28 cellular contexts compared by ENCODE assay signal in the genomic region with DNA sequence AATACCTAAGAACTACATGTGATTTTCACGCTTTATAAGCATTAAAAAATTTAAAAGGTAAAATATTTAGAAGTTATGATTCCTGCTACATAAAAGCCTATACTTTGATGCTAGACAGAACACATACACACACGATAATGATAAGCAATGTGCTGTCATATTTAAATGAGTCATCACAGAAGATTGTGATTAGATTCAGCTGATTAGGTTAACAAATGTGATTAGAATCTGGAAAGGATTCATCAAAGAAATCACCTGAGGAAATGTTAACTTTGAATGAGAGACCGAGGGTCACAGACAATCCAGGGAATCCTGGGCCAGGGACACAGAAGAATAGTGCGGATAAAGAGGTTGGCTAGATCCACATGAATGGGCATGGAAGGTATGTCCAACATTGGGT. TPM values are rescaled to one million over a fixed set of nuclear protein-coding genes. Genes with fewer than 3 reads are reported as not detected.
"Had no signal": no experiment of that assay in that cellular context is flagged by ENCODE, and none has a peak within 500 bp of the region (broad histone marks: within the 10 kb centered on the region; RNA-seq: fewer than 3 reads in every experiment).

No MANE protein-coding gene starts in this region.

- H3K27me3 ChIP-seq: adrenal gland, body of pancreas, colonic mucosa had no signal

- FAIRE-seq: endometrium, endothelial cell of umbilical vein, frontal cortex had no signal

- H3K4me3 ChIP-seq: adrenal gland, body of pancreas, colonic mucosa had no signal

- DNase-seq: activated B cell treated with CpG ODN at 0.5 μM for 24 hours; activated CD4-positive, alpha-beta T cell treated with anti-CD3 and anti-CD28 coated beads for 48 hours; activated CD4-positive, alpha-beta T cell treated with anti-CD3 and anti-CD28 coated beads, Interleukin-2, amount 50 U/mL, for 1 hour; activated CD4-positive, alpha-beta T cell treated with anti-CD3 and anti-CD28 coated beads, Interleukin-2, amount 50 U/mL, for 48 hours; activated CD8-positive, alpha-beta memory T cell treated with anti-CD3 and anti-CD28 coated beads, Interleukin-2, amount 10 ng/mL, durations not matched to agents 7 days and 5 days; activated CD8-positive, alpha-beta memory T cell treated with anti-CD3 and anti-CD28 coated beads, Interleukin-2, amount 50 U/mL, for 4 hours; activated CD8-positive, alpha-beta T cell treated with anti-CD3 and anti-CD28 coated beads for 36 hours; activated effector memory CD4-positive, alpha-beta T cell treated with anti-CD3 and anti-CD28 coated beads, Interleukin-2, amount 50 U/mL, for 16 hours; activated naive CD4-positive, alpha-beta T cell treated with anti-CD3 and anti-CD28 coated beads for 36 hours; activated naive CD8-positive, alpha-beta T cell treated with anti-CD3 and anti-CD28 coated beads for 36 hours; activated naive CD8-positive, alpha-beta T cell treated with anti-CD3 and anti-CD28 coated beads, Interleukin-2, amount 50 U/mL, for 24 hours; activated T-cell treated with anti-CD3 and anti-CD28 coated beads, Interleukin-2, amount 50 U/mL, for 1 hour; activated T-cell treated with anti-CD3 and anti-CD28 coated beads, Interleukin-2, amount 50 U/mL, for 48 hours; adrenal gland; amygdala; aorta; body of pancreas; caudate nucleus; colonic mucosa; effector CD8-positive, alpha-beta T cell; foreskin fibroblast; head of caudate nucleus; T-helper 17 cell; T1000; WERI-Rb-1 had no signal

- H3K9me3 ChIP-seq: colonic mucosa had no signal

- H3K36me3 ChIP-seq: adrenal gland, colonic mucosa, WERI-Rb-1 had no signal

- H3K4me1 ChIP-seq: adrenal gland, body of pancreas, colonic mucosa had no signal

- H3K27ac ChIP-seq: adrenal gland, body of pancreas, colonic mucosa, WERI-Rb-1 had no signal

RNA-seq across cellular contexts. Expression of a gene that starts 42.0 kb away (rescaled TPM):
- polyA plus RNA-seq: endothelial cell of umbilical vein had no signal
